Comparison of ENCODE assay signal across 8 cellular contexts in the genomic region with DNA sequence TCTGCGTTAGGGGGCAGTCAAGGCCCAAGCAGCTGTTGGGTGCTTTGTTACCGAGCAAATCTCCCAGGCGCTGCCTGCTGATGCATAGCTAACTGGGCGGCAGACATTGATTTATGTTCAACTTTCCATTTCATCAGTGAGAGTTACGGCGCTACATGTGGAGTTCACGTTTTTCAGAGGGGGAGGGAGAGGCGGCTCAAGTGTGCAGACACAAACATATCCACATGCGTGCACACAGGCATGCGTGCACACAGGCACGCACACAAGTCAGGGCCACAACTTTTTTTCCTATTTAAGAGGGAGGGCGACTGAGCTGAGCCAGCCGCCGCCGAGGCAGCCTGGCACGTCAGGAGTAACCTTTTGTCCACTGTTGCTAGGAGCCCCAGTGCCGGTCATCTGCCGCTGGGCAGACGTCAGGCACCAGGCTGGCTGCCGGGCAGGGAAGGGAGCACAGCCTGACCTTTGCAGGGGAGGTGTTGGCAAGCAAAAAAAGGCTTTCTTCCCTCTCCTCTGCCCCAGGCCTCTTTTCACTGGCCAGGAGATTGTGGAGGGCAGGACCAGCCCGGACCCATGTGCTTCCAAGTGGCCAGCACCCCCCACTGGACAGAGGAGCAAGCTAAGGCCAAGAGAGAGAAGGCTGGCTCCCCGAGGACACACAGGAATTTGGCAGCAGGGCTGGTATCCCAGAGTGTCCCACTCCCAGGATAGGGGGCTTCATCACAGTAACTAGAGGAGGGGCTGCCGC.
DNase-seq lines count a peak whose midpoint lies in the region; ATAC-seq lines count a peak whose summit lies in the region.

No MANE protein-coding gene starts in this region.

- ATAC-seq in left ventricle myocardium superior, result peak; percentile 61

- peak overlapping the region; percentile 0 to 79 (median 65); a peak in 21 of 22 replicates for H3K4me2 ChIP-seq in BLaER1 treated with 17β-estradiol and CSF1 and Interleukin-3, amounts not matched to agents 10 nM and 100 nM

- peak overlapping the region in 8 of 11 experiments; percentile 6 to 60 (median 42); a peak in 11 of 22 replicates for H3K27ac ChIP-seq in BLaER1 treated with 17β-estradiol and CSF1 and Interleukin-3, amounts not matched to agents 10 nM and 100 nM
- H3K27ac ChIP-seq in rectal smooth muscle tissue (ENCODE audit: low read depth, low read length), result peak overlapping the region; percentile 92

- peaks cover 0 to 46% (median 26%) of the 10 kb centered on the region in 11 experiments; a peak in 20 of 22 replicates for H3K36me3 ChIP-seq in BLaER1 treated with 17β-estradiol and CSF1 and Interleukin-3, amounts not matched to agents 10 nM and 100 nM
- H3K36me3 ChIP-seq in adipocyte (ENCODE audit: control insufficient read depth, insufficient read depth, low read length, severe bottlenecking), result no peaks in the 10 kb centered on the region
- no peaks in the 10 kb centered on the region for H3K36me3 ChIP-seq in rectal smooth muscle tissue (ENCODE audit: control insufficient read depth, insufficient read depth, low read length)

- no peak overlapping the region for H3K4me3 ChIP-seq in BLaER1 treated with 17β-estradiol and CSF1 and Interleukin-3, amounts not matched to agents 10 nM and 100 nM
- H3K4me3 ChIP-seq in adipocyte (ENCODE audit: low read length) (peak overlapping the region; percentile 58), rectal smooth muscle tissue (ENCODE audit: low read length) (peak overlapping the region; percentile 19)

- peaks cover 11 to 43% (median 29%) of the 10 kb centered on the region in 10 experiments; a peak in 19 of 20 replicates for H3K4me1 ChIP-seq in BLaER1 treated with 17β-estradiol and CSF1 and Interleukin-3, amounts not matched to agents 10 nM and 100 nM
- H3K4me1 ChIP-seq in adipocyte (ENCODE audit: control insufficient read depth, insufficient read depth, low read length) (peaks cover 75% of the 10 kb centered on the region), rectal smooth muscle tissue (ENCODE audit: control insufficient read depth, insufficient read depth, low read length) (peaks cover 56% of the 10 kb centered on the region)

- no peaks in the 10 kb centered on the region for H3K27me3 ChIP-seq in BLaER1 treated with 17β-estradiol and CSF1 and Interleukin-3, amounts not matched to agents 10 nM and 100 nM
- H3K27me3 ChIP-seq in adipocyte (replicated peaks; ENCODE audit: control insufficient read depth, insufficient read depth, low read length), result no peaks in the 10 kb centered on the region
- no peaks in the 10 kb centered on the region for H3K27me3 ChIP-seq in rectal smooth muscle tissue (ENCODE audit: control insufficient read depth, insufficient read depth, low read length)

- DNase-seq in NAMALWA (ENCODE audit: low spot score) (peak; percentile 63), adipocyte (ENCODE audit: low read depth) (peak; percentile 76), left ventricle myocardium superior (peak; percentile 71), GDM1 (lab: John Stamatoyannopoulos, UW) (no peak)
- no peak for DNase-seq in activated effector memory CD4-positive, alpha-beta T cell treated with anti-CD3 and anti-CD28 coated beads, Interleukin-2, amount 50 U/mL, for 16 hours
- no peak for DNase-seq in NK-92 treated with Interleukin-12 subunit alpha and Interleukin-12 subunit beta, amount 100 ng/mL, for 24 hours (lab: John Stamatoyannopoulos, UW)

- no peaks in the 10 kb centered on the region for H3K9me3 ChIP-seq in BLaER1 treated with 17β-estradiol and CSF1 and Interleukin-3, amounts not matched to agents 10 nM and 100 nM (replicated peaks in 1 of 11)
- no peaks in the 10 kb centered on the region for H3K9me3 ChIP-seq in adipocyte (ENCODE audit: control insufficient read depth, low read length)

- H3K9ac ChIP-seq in BLaER1 treated with 17β-estradiol and CSF1 and Interleukin-3, amounts not matched to agents 10 nM and 100 nM, result peak overlapping the region in 9 of 11 experiments; percentile 2 to 63 (median 39); a peak in 14 of 22 replicates
- peak overlapping the region; percentile 83 for H3K9ac ChIP-seq in adipocyte (ENCODE audit: low read length)
- H3K9ac ChIP-seq in rectal smooth muscle tissue (ENCODE audit: low read length), result no peak overlapping the region

- peaks cover 9 to 94% (median 42%) of the 10 kb centered on the region in 11 experiments; a peak in 16 of 22 replicates for H4K20me1 ChIP-seq in BLaER1 treated with 17β-estradiol and CSF1 and Interleukin-3, amounts not matched to agents 10 nM and 100 nM

- intact Hi-C loops in left ventricle myocardium superior (cut with micrococcal nuclease), result no loop called here

Comparison
In these comparisons a context has a peak if more than half of its experiments do, and no peak if none do; other contexts are left out.
1. H3K4me3 ChIP-seq: peak in adipocyte (single experiment) and rectal smooth muscle tissue (single experiment); none in BLaER1 treated with 17β-estradiol and CSF1 and Interleukin-3, amounts not matched to agents 10 nM and 100 nM (0 of 10).
2. DNase-seq: peak in NAMALWA (single experiment), adipocyte (single experiment) and left ventricle myocardium superior (single experiment); none in activated effector memory CD4-positive, alpha-beta T cell treated with anti-CD3 and anti-CD28 coated beads, Interleukin-2, amount 50 U/mL, for 16 hours (single experiment), GDM1 (single experiment) and NK-92 treated with Interleukin-12 subunit alpha and Interleukin-12 subunit beta, amount 100 ng/mL, for 24 hours (single experiment).